In genomic region chr18:267688-268552, GRCh38 we compare ENCODE assay signal across 1 cellular context.
A peak's percentile ranks its signal among the peaks of the same experiment; 100 is the strongest.
TF ChIP-seq lines count a peak whose summit lies in the region.

Gene THOC1 (minus strand): TSS chr18:268047. CDS start chr18:268019, 28 bp downstream.

TF ChIP-seq in HepG2, 621 proteins besides CTCF, POLR2A, EP300 and RAD21 (continued from another document and continues in another):
- TF ChIP-seq NRL (CRISPR knock-in tag; IDR thresholded peaks at IDR 0.05; ENCODE audit: borderline replicate concordance) (peak; percentile 81; the same call in 1 of the 2 replicates), RCOR2 (CRISPR knock-in tag; IDR thresholded peaks at IDR 0.05) (peak; percentile 46; the same call in 1 of the 2 replicates), NFE2L1 (CRISPR knock-in tag; IDR thresholded peaks at IDR 0.05; ENCODE audit: borderline replicate concordance) (no peak), ZNF264 (CRISPR knock-in tag; IDR thresholded peaks at IDR 0.05) (peak; percentile 42; the same call in 1 of the 2 replicates), TRIM22 (IDR thresholded peaks at IDR 0.05) (no peak), HHEX (CRISPR knock-in tag; IDR thresholded peaks at IDR 0.05) (no peak), BHLHE40 (IDR thresholded peaks at IDR 0.05; ENCODE audit: low read length) (peak; percentile 57; the same call in 1 of the 2 replicates), POLR2AphosphoS2 (IDR thresholded peaks at IDR 0.05; ENCODE audit: low read depth, low read length) (no peak), SRSF4 (IDR thresholded peaks at IDR 0.05; ENCODE audit: low read depth, low read length, poor library complexity, severe bottlenecking) (no peak), FOSL1 (CRISPR knock-in tag; IDR thresholded peaks at IDR 0.05; ENCODE audit: borderline replicate concordance) (no peak), ZMYM3 (CRISPR knock-in tag; IDR thresholded peaks at IDR 0.05) (peak; percentile 71; the same call in 1 of the 2 replicates), EZH2 (conservative IDR thresholded peaks at IDR 0.05; ENCODE audit: low read depth, low read length) (no peak), TSC22D2 (CRISPR knock-in tag; IDR thresholded peaks at IDR 0.05; ENCODE audit: borderline replicate concordance) (no peak), SRSF9 (IDR thresholded peaks at IDR 0.05; ENCODE audit: borderline replicate concordance, insufficient read depth, low read depth, low read length, poor library complexity, severe bottlenecking) (no peak), SKI (IDR thresholded peaks at IDR 0.05; ENCODE audit: partially characterized antibody) (peak; percentile 53), ZNF44 (CRISPR knock-in tag; IDR thresholded peaks at IDR 0.05) (no peak), PCBP1 (IDR thresholded peaks at IDR 0.05; ENCODE audit: borderline replicate concordance, low read depth, low read length) (peak; percentile 74; the same call in 1 of the 2 replicates), KDM5B (CRISPR knock-in tag; IDR thresholded peaks at IDR 0.05; ENCODE audit: borderline replicate concordance) (peak; percentile 88; the same call in 1 of the 2 replicates), POLR2AphosphoS5 (IDR thresholded peaks at IDR 0.05; ENCODE audit: low read depth, low read length) (peak; percentile 95), HMGXB4 (CRISPR knock-in tag; IDR thresholded peaks at IDR 0.05; ENCODE audit: borderline replicate concordance in 1 of 2, low read depth in 1 of 2) (peak; percentile 91 to 98), ZNF530 (CRISPR knock-in tag; IDR thresholded peaks at IDR 0.05; ENCODE audit: low read depth) (no peak), ZNF207 (IDR thresholded peaks at IDR 0.05; ENCODE audit: borderline replicate concordance) (no peak), SOX5 (CRISPR knock-in tag; IDR thresholded peaks at IDR 0.05; ENCODE audit: borderline replicate concordance) (no peak), ARNT2 (CRISPR knock-in tag; IDR thresholded peaks at IDR 0.05; ENCODE audit: low read depth) (peak; percentile 53; the same call in 1 of the 2 replicates), HOMEZ (CRISPR knock-in tag; IDR thresholded peaks at IDR 0.05; ENCODE audit: low read depth) (peak; percentile 36; the same call in 1 of the 2 replicates), CREB1 (IDR thresholded peaks at IDR 0.05) (peak; percentile 97), CREB1 (CRISPR knock-in tag; IDR thresholded peaks at IDR 0.05) (peak; percentile 100), FOXC1 (CRISPR knock-in tag; IDR thresholded peaks at IDR 0.05; ENCODE audit: borderline replicate concordance) (0 out of 2 replicates have a peak, but pooled peaks have one; percentile 64), ASH2L (IDR thresholded peaks at IDR 0.05; ENCODE audit: insufficient read length, low read depth, low read length) (peak; percentile 99)
- TF ChIP-seq, protein P1, sequence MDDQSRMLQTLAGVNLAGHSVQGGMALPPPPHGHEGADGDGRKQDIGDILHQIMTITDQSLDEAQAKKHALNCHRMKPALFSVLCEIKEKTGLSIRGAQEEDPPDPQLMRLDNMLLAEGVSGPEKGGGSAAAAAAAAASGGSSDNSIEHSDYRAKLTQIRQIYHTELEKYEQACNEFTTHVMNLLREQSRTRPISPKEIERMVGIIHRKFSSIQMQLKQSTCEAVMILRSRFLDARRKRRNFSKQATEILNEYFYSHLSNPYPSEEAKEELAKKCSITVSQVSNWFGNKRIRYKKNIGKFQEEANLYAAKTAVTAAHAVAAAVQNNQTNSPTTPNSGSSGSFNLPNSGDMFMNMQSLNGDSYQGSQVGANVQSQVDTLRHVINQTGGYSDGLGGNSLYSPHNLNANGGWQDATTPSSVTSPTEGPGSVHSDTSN (CRISPR knock-in tag; IDR thresholded peaks at IDR 0.05; ENCODE audit: borderline replicate concordance): no peak
- TF ChIP-seq, protein P2, sequence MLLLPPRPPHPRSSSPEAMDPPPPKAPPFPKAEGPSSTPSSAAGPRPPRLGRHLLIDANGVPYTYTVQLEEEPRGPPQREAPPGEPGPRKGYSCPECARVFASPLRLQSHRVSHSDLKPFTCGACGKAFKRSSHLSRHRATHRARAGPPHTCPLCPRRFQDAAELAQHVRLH (CRISPR knock-in tag; IDR thresholded peaks at IDR 0.05; ENCODE audit: borderline replicate concordance, low read depth): peak; percentile 86; the same call in 1 of the 2 replicates
- TF ChIP-seq, protein P3, sequence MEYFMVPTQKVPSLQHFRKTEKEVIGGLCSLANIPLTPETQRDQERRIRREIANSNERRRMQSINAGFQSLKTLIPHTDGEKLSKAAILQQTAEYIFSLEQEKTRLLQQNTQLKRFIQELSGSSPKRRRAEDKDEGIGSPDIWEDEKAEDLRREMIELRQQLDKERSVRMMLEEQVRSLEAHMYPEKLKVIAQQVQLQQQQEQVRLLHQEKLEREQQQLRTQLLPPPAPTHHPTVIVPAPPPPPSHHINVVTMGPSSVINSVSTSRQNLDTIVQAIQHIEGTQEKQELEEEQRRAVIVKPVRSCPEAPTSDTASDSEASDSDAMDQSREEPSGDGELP (IDR thresholded peaks at IDR 0.05; ENCODE audit: borderline replicate concordance, low read depth): peak; percentile 32; the same call in 1 of the 2 replicates
- TF ChIP-seq, protein P4, sequence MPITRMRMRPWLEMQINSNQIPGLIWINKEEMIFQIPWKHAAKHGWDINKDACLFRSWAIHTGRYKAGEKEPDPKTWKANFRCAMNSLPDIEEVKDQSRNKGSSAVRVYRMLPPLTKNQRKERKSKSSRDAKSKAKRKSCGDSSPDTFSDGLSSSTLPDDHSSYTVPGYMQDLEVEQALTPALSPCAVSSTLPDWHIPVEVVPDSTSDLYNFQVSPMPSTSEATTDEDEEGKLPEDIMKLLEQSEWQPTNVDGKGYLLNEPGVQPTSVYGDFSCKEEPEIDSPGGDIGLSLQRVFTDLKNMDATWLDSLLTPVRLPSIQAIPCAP (CRISPR knock-in tag; IDR thresholded peaks at IDR 0.05; ENCODE audit: low read depth): 0 out of 2 replicates have a peak, but pooled peaks have one; percentile 65
- TF ChIP-seq, protein P5, sequence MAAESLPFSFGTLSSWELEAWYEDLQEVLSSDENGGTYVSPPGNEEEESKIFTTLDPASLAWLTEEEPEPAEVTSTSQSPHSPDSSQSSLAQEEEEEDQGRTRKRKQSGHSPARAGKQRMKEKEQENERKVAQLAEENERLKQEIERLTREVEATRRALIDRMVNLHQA (CRISPR knock-in tag; IDR thresholded peaks at IDR 0.05): no peak
- TF ChIP-seq, protein P6, sequence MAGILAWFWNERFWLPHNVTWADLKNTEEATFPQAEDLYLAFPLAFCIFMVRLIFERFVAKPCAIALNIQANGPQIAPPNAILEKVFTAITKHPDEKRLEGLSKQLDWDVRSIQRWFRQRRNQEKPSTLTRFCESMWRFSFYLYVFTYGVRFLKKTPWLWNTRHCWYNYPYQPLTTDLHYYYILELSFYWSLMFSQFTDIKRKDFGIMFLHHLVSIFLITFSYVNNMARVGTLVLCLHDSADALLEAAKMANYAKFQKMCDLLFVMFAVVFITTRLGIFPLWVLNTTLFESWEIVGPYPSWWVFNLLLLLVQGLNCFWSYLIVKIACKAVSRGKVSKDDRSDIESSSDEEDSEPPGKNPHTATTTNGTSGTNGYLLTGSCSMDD (CRISPR knock-in tag; IDR thresholded peaks at IDR 0.05): no peak; the same call in 1 of the 2 replicates
- TF ChIP-seq, protein P7, sequence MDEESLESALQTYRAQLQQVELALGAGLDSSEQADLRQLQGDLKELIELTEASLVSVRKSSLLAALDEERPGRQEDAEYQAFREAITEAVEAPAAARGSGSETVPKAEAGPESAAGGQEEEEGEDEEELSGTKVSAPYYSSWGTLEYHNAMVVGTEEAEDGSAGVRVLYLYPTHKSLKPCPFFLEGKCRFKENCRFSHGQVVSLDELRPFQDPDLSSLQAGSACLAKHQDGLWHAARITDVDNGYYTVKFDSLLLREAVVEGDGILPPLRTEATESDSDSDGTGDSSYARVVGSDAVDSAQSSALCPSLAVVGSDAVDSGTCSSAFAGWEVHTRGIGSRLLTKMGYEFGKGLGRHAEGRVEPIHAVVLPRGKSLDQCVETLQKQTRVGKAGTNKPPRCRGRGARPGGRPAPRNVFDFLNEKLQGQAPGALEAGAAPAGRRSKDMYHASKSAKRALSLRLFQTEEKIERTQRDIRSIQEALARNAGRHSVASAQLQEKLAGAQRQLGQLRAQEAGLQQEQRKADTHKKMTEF (CRISPR knock-in tag; IDR thresholded peaks at IDR 0.05): peak; percentile 94; the same call in 1 of the 2 replicates
- TF ChIP-seq, protein P8, sequence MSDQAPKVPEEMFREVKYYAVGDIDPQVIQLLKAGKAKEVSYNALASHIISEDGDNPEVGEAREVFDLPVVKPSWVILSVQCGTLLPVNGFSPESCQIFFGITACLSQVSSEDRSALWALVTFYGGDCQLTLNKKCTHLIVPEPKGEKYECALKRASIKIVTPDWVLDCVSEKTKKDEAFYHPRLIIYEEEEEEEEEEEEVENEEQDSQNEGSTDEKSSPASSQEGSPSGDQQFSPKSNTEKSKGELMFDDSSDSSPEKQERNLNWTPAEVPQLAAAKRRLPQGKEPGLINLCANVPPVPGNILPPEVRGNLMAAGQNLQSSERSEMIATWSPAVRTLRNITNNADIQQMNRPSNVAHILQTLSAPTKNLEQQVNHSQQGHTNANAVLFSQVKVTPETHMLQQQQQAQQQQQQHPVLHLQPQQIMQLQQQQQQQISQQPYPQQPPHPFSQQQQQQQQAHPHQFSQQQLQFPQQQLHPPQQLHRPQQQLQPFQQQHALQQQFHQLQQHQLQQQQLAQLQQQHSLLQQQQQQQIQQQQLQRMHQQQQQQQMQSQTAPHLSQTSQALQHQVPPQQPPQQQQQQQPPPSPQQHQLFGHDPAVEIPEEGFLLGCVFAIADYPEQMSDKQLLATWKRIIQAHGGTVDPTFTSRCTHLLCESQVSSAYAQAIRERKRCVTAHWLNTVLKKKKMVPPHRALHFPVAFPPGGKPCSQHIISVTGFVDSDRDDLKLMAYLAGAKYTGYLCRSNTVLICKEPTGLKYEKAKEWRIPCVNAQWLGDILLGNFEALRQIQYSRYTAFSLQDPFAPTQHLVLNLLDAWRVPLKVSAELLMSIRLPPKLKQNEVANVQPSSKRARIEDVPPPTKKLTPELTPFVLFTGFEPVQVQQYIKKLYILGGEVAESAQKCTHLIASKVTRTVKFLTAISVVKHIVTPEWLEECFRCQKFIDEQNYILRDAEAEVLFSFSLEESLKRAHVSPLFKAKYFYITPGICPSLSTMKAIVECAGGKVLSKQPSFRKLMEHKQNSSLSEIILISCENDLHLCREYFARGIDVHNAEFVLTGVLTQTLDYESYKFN (CRISPR knock-in tag; conservative IDR thresholded peaks at IDR 0.05): peak; percentile 54; the same call in 1 of the 2 replicates
- TF ChIP-seq, protein P9, sequence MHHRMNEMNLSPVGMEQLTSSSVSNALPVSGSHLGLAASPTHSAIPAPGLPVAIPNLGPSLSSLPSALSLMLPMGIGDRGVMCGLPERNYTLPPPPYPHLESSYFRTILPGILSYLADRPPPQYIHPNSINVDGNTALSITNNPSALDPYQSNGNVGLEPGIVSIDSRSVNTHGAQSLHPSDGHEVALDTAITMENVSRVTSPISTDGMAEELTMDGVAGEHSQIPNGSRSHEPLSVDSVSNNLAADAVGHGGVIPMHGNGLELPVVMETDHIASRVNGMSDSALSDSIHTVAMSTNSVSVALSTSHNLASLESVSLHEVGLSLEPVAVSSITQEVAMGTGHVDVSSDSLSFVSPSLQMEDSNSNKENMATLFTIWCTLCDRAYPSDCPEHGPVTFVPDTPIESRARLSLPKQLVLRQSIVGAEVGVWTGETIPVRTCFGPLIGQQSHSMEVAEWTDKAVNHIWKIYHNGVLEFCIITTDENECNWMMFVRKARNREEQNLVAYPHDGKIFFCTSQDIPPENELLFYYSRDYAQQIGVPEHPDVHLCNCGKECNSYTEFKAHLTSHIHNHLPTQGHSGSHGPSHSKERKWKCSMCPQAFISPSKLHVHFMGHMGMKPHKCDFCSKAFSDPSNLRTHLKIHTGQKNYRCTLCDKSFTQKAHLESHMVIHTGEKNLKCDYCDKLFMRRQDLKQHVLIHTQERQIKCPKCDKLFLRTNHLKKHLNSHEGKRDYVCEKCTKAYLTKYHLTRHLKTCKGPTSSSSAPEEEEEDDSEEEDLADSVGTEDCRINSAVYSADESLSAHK (CRISPR knock-in tag; IDR thresholded peaks at IDR 0.05; ENCODE audit: borderline replicate concordance): 0 out of 2 replicates have a peak, but pooled peaks have one; percentile 70
